18 cellular contexts compared by ENCODE assay signal in genomic region chr6:124190256-124190655, GRCh38.
DNase-seq lines count a peak whose midpoint lies in the region; ATAC-seq and TF ChIP-seq lines count a peak whose summit lies in the region.
"Had no signal": no experiment of that assay in that cellular context is flagged by ENCODE, and none has a peak within 500 bp of the region (broad histone marks: within the 10 kb centered on the region; RNA-seq: fewer than 3 reads in every experiment).

No MANE protein-coding gene starts in this region.

- H3K4me1 ChIP-seq in mammary epithelial cell (ENCODE audit: insufficient read depth, low read length) (no peaks in the 10 kb centered on the region), breast epithelium (no peaks in the 10 kb centered on the region)

- H3K4me3 ChIP-seq in mammary epithelial cell (replicated peaks in 1 of 3; ENCODE audit: insufficient read depth in 1 of 3, low read depth in 2 of 3, low read length in 3 of 3) (no peak overlapping the region), breast epithelium (no peak overlapping the region), epithelial cell of esophagus (ENCODE audit: low read length) (no peak overlapping the region)
- H3K4me3 ChIP-seq: BLaER1, GM23248, MG63 had no signal

- no peaks in the 10 kb centered on the region for H3K36me3 Mint-ChIP-seq in HFFc6 (ENCODE audit: low read depth)
- H3K36me3 Mint-ChIP-seq: IgD-negative memory B cell had no signal

- H3K27me3 Mint-ChIP-seq in HFFc6 (ENCODE audit: insufficient read depth): peaks cover 3% of the 10 kb centered on the region; the same call in 1 of the 2 replicates
- H3K27me3 Mint-ChIP-seq: CD4-positive, alpha-beta T cell; IgD-negative memory B cell had no signal

- H3K27ac ChIP-seq in mammary epithelial cell (ENCODE audit: insufficient read depth, low read depth, low read length): no peak overlapping the region
- H3K27ac ChIP-seq in breast epithelium: no peak overlapping the region
- H3K27ac ChIP-seq: BLaER1, GM23248 had no signal

- intact Hi-C loops in mammary epithelial cell (cut with micrococcal nuclease): no loop called here
- intact Hi-C loops in breast epithelium (cut with DNase I; ENCODE audit: low total_unique reads): no loop called here

- CTCF ChIA-PET in mammary epithelial cell (lab: Charles Lee; ENCODE audit: low non-redundant PET): no interaction called here

- H3K36me3 ChIP-seq in mammary epithelial cell (ENCODE audit: insufficient read depth, low read length) (no peaks in the 10 kb centered on the region), breast epithelium (no peaks in the 10 kb centered on the region)
- H3K36me3 ChIP-seq: BLaER1, MG63 had no signal

- H4K20me1 ChIP-seq in mammary epithelial cell (ENCODE audit: insufficient read depth, low read length): no peaks in the 10 kb centered on the region
- H4K20me1 ChIP-seq: BLaER1 had no signal

- H3K4me1 Mint-ChIP-seq in HFFc6 (ENCODE audit: low read depth): no peaks in the 10 kb centered on the region
- H3K4me1 Mint-ChIP-seq: IgD-negative memory B cell had no signal

- DNase-seq in mammary epithelial cell (peak; percentile 13), breast epithelium (ENCODE audit: low spot score in 2 of 2) (no peak), NCI-H748 (lab: John Stamatoyannopoulos, UW; ENCODE audit: unreplicated experiment) (peak; percentile 73), epithelial cell of esophagus (ENCODE audit: low read depth) (peak; percentile 23), HFFc6 (no peak), pons (ENCODE audit: low spot score) (no peak)
- DNase-seq: CD4-positive, alpha-beta T cell; GM23248; HCEC 1CT; MG63; NCI-H1417 treated with DMSO at 0.1 percent for 48 hours; NCI-H187 treated with DMSO at 0.1 percent for 48 hours; NCI-H524 treated with DMSO at 0.1 percent for 48 hours; Right ventricle myocardium superior; T-helper 1 cell had no signal

- ATAC-seq in HG02763 (IDR thresholded peaks at IDR 0.05; ENCODE audit: unreplicated experiment): no peak

- H3K79me2 ChIP-seq in mammary epithelial cell (ENCODE audit: insufficient read depth, low read length): no peaks in the 10 kb centered on the region

- dilution Hi-C loops in mammary epithelial cell (cut with HindIII; ENCODE audit: low sequenced_read_pairs): no loop called here

- H3K9me3 ChIP-seq in mammary epithelial cell (replicated peaks; ENCODE audit: insufficient read depth, low read length): no peaks in the 10 kb centered on the region
- no peaks in the 10 kb centered on the region for H3K9me3 ChIP-seq in breast epithelium
- H3K9me3 ChIP-seq: BLaER1, MG63 had no signal

- H3K27me3 ChIP-seq in mammary epithelial cell (ENCODE audit: insufficient read depth, low read length) (no peaks in the 10 kb centered on the region), breast epithelium (no peaks in the 10 kb centered on the region)
- H3K27me3 ChIP-seq: BLaER1, MG63 had no signal

- no peak overlapping the region for H2AFZ ChIP-seq in mammary epithelial cell (ENCODE audit: low read depth, low read length)
- H2AFZ ChIP-seq: GM23248 had no signal

- no TSS peak for BruUV-seq in mammary epithelial cell (replicated peaks; lab: Mats Ljungman, UMichigan)

- no peak for TF ChIP-seq POLR2A in breast epithelium (IDR thresholded peaks at IDR 0.05)

- TF ChIP-seq CTCF in mammary epithelial cell (conservative IDR thresholded peaks at IDR 0.05 in 1 of 2, IDR thresholded peaks at IDR 0.05 in 1 of 2; ENCODE audit: extremely low read depth in 1 of 2, insufficient read depth in 1 of 2, low read depth in 1 of 2, low read length in 2 of 2) (no peak), breast epithelium (IDR thresholded peaks at IDR 0.05) (no peak), epithelial cell of esophagus (IDR thresholded peaks at IDR 0.05; ENCODE audit: insufficient read depth, low read depth, low read length, missing control alignments) (no peak), HFFc6 (IDR thresholded peaks at IDR 0.05) (no peak)

- no peak overlapping the region for H3K27ac Mint-ChIP-seq in HFFc6
- H3K27ac Mint-ChIP-seq: CD4-positive, alpha-beta T cell; IgD-negative memory B cell had no signal

- H3K4me3 Mint-ChIP-seq in HFFc6: no peak overlapping the region
- H3K4me3 Mint-ChIP-seq: CD4-positive, alpha-beta T cell; IgD-negative memory B cell had no signal

- H3K4me2 ChIP-seq in mammary epithelial cell (ENCODE audit: insufficient read depth, low read depth, low read length): no peak overlapping the region
- H3K4me2 ChIP-seq: BLaER1 had no signal

- no peak overlapping the region for H3K9ac ChIP-seq in mammary epithelial cell (ENCODE audit: insufficient read depth, low read length)
- H3K9ac ChIP-seq: BLaER1, GM23248 had no signal

- WGBS in mammary epithelial cell (ENCODE audit: low coverage, missing lambda C conversion rate): 50% methylated on average over 2 of the region's 2 CpGs

- in situ Hi-C loops in mammary epithelial cell (cut with MboI; ENCODE audit: low sequenced_read_pairs in 2 of 2): no loop called here

- H3K9me3 Mint-ChIP-seq in HFFc6: peaks cover 27% of the 10 kb centered on the region

Comparison
In these comparisons a context has a peak if more than half of its experiments do, and no peak if none do; other contexts are left out.
1. DNase-seq: peak in mammary epithelial cell (single experiment), NCI-H748 (single experiment) and epithelial cell of esophagus (single experiment); none in breast epithelium (0 of 2), HFFc6 (single experiment) and pons (single experiment).